ENCODE assay signal across 2 cellular contexts in genomic region chr7:128410092-128410665, GRCh38.
TF ChIP-seq lines count a peak whose summit lies in the region.

No MANE protein-coding gene starts in this region.

TF ChIP-seq in IMR-90, 13 proteins besides CTCF, POLR2A, EP300 and RAD21:
- no peak; the same call in 1 of the 2 replicates for TF ChIP-seq MXI1 (IDR thresholded peaks at IDR 0.05; ENCODE audit: borderline replicate concordance, low read depth, low read length)
- TF ChIP-seq BHLHE40 (IDR thresholded peaks at IDR 0.05; ENCODE audit: low read depth, low read length): peak; percentile 80
- 0 out of 2 replicates have a peak, but pooled peaks have one; percentile 5 for TF ChIP-seq FOS (IDR thresholded peaks at IDR 0.05; ENCODE audit: low read depth, low read length)
- TF ChIP-seq RFX5 (IDR thresholded peaks at IDR 0.05; ENCODE audit: low read depth, low read length): no peak

TF ChIP-seq in GM12878, 131 proteins besides CTCF, POLR2A, EP300 and RAD21:
- TF ChIP-seq PAX8 (IDR thresholded peaks at IDR 0.05) (no peak), IRF3 (IDR thresholded peaks at IDR 0.05) (no peak), RCOR1 (conservative IDR thresholded peaks at IDR 0.05; ENCODE audit: low read depth, low read length) (no peak), CHD2 (IDR thresholded peaks at IDR 0.05; ENCODE audit: borderline replicate concordance, low read depth, low read length) (no peak), JUNB (IDR thresholded peaks at IDR 0.05) (no peak), BHLHE40 (IDR thresholded peaks at IDR 0.05; ENCODE audit: borderline replicate concordance in 1 of 2, low read depth in 2 of 2, low read length in 1 of 2) (peak in 1 of 2 experiments; percentile 33; a peak in 1 of 4 replicates), EED (IDR thresholded peaks at IDR 0.05; ENCODE audit: low read depth) (peak; percentile 60; the same call in 1 of the 2 replicates), NBN (IDR thresholded peaks at IDR 0.05) (0 out of 2 replicates have a peak, but pooled peaks have one; percentile 21), IKZF2 (IDR thresholded peaks at IDR 0.05) (peak in 1 of 2 experiments; percentile 30; a peak in 1 of 4 replicates), IKZF1 (conservative IDR thresholded peaks at IDR 0.05) (0 out of 2 replicates have a peak, but pooled peaks have one; percentile 33), ZNF274 (IDR thresholded peaks at IDR 0.05; ENCODE audit: insufficient read depth, insufficient read length) (no peak), IRF5 (IDR thresholded peaks at IDR 0.05; ENCODE audit: borderline replicate concordance) (no peak), RUNX3 (IDR thresholded peaks at IDR 0.05; ENCODE audit: low read length) (peak; percentile 71), MLLT1 (IDR thresholded peaks at IDR 0.05) (0 out of 2 replicates have a peak, but pooled peaks have one; percentile 44), FOS (IDR thresholded peaks at IDR 0.05; ENCODE audit: borderline replicate concordance, extremely low read depth, insufficient read length) (no peak), E2F8 (IDR thresholded peaks at IDR 0.05; ENCODE audit: low read depth, partially characterized antibody) (no peak), NFIC (IDR thresholded peaks at IDR 0.05; ENCODE audit: low read depth, low read length) (no peak)
